8 cellular contexts compared by ENCODE assay signal in the genomic region with DNA sequence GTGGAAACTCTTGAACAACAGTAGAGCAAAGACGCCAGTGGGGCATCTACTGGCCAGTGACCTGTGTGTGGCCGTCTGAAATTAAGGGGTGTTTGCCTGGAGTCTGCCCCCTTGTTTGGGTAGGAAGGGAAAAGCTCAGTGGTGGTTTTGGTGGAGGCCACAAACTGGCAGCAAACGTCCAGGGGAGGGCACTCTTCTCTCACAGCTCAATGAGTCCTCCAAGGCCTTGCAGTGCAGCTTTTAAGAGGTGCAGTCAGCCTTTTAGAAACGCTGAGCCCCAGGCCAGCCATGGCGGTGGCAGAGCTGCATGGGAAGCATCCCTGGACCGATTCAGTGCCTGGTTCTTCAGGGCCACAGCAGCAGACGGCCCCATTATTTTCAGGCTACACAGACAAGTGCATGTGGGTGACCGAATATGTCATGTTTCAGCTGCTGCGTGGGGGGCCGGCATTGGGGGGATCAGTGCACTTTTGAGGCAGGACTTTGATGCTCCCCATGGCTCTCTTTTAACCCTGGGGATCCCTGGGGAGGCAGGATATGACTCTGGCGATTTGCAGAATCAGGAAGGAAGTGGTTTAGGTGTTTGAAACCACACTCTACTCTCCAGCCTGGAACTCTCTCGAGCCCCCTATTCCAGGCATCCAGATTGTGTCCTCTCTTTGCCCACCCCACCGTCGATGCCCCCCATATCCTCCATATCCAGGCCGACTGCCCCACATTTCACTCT.
DNase-seq lines count a peak whose midpoint lies in the region; ATAC-seq and TF ChIP-seq lines count a peak whose summit lies in the region.

No MANE protein-coding gene starts in this region.

- ATAC-seq in GM18505 (IDR thresholded peaks at IDR 0.05; ENCODE audit: unreplicated experiment) = no peak

- no peak for TF ChIP-seq POLR2A in GM18505 (IDR thresholded peaks at IDR 0.05; ENCODE audit: borderline replicate concordance, extremely low read depth, insufficient read depth, insufficient read length)

- no peak overlapping the region for H3K4me3 ChIP-seq in LNCaP clone FGC (ENCODE audit: low read depth, low read length)

- peak; percentile 87 for TF ChIP-seq CTCF in LNCaP clone FGC (IDR thresholded peaks at IDR 0.05; ENCODE audit: control insufficient read depth, extremely low read depth, insufficient read depth)

- intact Hi-C loops in head of caudate nucleus (cut with DNase I) = loop anchor here (10.0 kb wide), 3 partner anchors 141 to 931 kb away; no protein-coding TSS in a partner anchor

- DNase-seq in DMS 273 (lab: John Stamatoyannopoulos, UW; ENCODE audit: unreplicated experiment) = peak; percentile 88
- DNase-seq in LNCaP clone FGC (ENCODE audit: low read depth) = peak; percentile 33
- DNase-seq in SK-N-DZ (ENCODE audit: low spot score) = peak; percentile 71
- DNase-seq in head of caudate nucleus = peak; percentile 69 to 93 (median 84)
- DNase-seq in putamen (ENCODE audit: low spot score) = peak; percentile 82
- DNase-seq in activated CD8-positive, alpha-beta memory T cell treated with anti-CD3 and anti-CD28 coated beads, Interleukin-2, amount 50 U/mL, for 48 hours = no peak
- no peak for DNase-seq in GDM1 (lab: John Stamatoyannopoulos, UW)

Comparison
In these comparisons a context has a peak if more than half of its experiments do, and no peak if none do; other contexts are left out.
1. DNase-seq: peak in DMS 273 (single experiment), LNCaP clone FGC (single experiment), SK-N-DZ (single experiment), head of caudate nucleus (42 of 42) and putamen (single experiment); none in activated CD8-positive, alpha-beta memory T cell treated with anti-CD3 and anti-CD28 coated beads, Interleukin-2, amount 50 U/mL, for 48 hours (single experiment) and GDM1 (single experiment).